ENCODE assay signal across 11 cellular contexts in the genomic region with DNA sequence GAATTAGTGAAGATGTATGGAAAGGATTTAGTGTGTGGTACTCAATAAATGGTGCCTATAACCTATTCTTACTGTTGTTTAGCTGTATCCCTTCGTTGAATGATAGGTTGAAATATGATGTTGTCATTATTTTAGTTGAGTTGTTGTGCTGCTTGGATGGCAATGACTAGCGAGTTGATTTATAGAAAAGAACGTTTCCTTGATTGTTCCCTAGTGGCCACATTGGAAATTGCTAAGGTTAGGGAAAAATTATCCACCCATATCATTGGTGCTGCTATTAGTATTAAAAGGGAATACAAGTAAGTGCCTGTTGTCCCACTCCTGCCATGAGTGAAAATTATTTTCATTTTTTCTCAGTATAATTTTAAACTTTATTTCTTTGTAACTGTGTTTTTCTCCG. TPM values are rescaled to one million over a fixed set of nuclear protein-coding genes. Genes with fewer than 3 reads are reported as not detected.
DNase-seq lines count a peak whose midpoint lies in the region; ATAC-seq, FAIRE-seq and TF ChIP-seq lines count a peak whose summit lies in the region.
"Had no signal": no experiment of that assay in that cellular context is flagged by ENCODE, and none has a peak within 500 bp of the region (broad histone marks: within the 10 kb centered on the region; RNA-seq: fewer than 3 reads in every experiment).

No MANE protein-coding gene starts in this region.

- DNase-seq in HepG2 (ENCODE audit: low spot score): no peak
- DNase-seq in SK-MEL-5 (ENCODE audit: low read depth, low spot score): peak; percentile 30
- no peak for DNase-seq in foreskin keratinocyte
- no peak for DNase-seq in NCI-H526 treated with DMSO at 0.1 percent for 48 hours (lab: John Stamatoyannopoulos, UW)
- DNase-seq in NCI-H2196 (lab: John Stamatoyannopoulos, UW; ENCODE audit: unreplicated experiment): no peak
- DNase-seq in activated CD4-positive, alpha-beta T cell treated with anti-CD3 and anti-CD28 coated beads for 48 hours: no peak
- DNase-seq: activated T-cell treated with anti-CD3 and anti-CD28 coated beads, Interleukin-2, amount 50 U/mL, for 1 hour; nucleus accumbens; RPMI8226 had no signal

- CTCF ChIA-PET in HepG2 (lab: Yijun Ruan, JAX; ENCODE audit: low intra/inter-chr PET ratio, low total read pairs): no interaction called here

- H3K4me1 ChIP-seq in liver (ENCODE audit: control insufficient read depth in 4 of 4, insufficient read depth in 4 of 4, low read length in 3 of 4): no peaks in the 10 kb centered on the region
- no peaks in the 10 kb centered on the region for H3K4me1 ChIP-seq in HepG2 (ENCODE audit: insufficient read depth, low read length)
- H3K4me1 ChIP-seq in foreskin keratinocyte: peaks cover 8% of the 10 kb centered on the region

- no peak for TF ChIP-seq POLR2A in HepG2 (IDR thresholded peaks at IDR 0.05; ENCODE audit: insufficient read depth in 1 of 2, low read depth in 2 of 2, low read length in 2 of 2)

- TF ChIP-seq RAD21 in liver (IDR thresholded peaks at IDR 0.05): peak in 1 of 2 donors; percentile 29
- TF ChIP-seq RAD21 in HepG2 (CRISPR knock-in tag; IDR thresholded peaks at IDR 0.05): no peak

- BruUV-seq in HepG2 (replicated peaks; lab: Mats Ljungman, UMichigan): no TSS peak

- no peak overlapping the region for H3K9ac ChIP-seq in liver (ENCODE audit: low read depth in 1 of 2, low read length in 2 of 2)
- no peak overlapping the region for H3K9ac ChIP-seq in HepG2 (ENCODE audit: insufficient read depth, low read depth, low read length)

- H3K9me3 ChIP-seq in liver (ENCODE audit: control insufficient read depth in 4 of 4, low read length in 3 of 4) (no peaks in the 10 kb centered on the region), HepG2 (ENCODE audit: low read length) (no peaks in the 10 kb centered on the region)

- TF ChIP-seq EP300 in HepG2 (IDR thresholded peaks at IDR 0.05; ENCODE audit: low read depth in 2 of 2, low read length in 2 of 2) (no peak), HepG2 (CRISPR knock-in tag; IDR thresholded peaks at IDR 0.05; ENCODE audit: borderline replicate concordance) (no peak)

- TF ChIP-seq CTCF in liver (IDR thresholded peaks at IDR 0.05; ENCODE audit: low read depth, low read length, missing input control): peak; percentile 36
- TF ChIP-seq CTCF in HepG2 (CRISPR knock-in tag; IDR thresholded peaks at IDR 0.05): no peak
- peak; percentile 56 for TF ChIP-seq CTCF in foreskin keratinocyte (conservative IDR thresholded peaks at IDR 0.05)

- intact Hi-C loops in HepG2 (cut with micrococcal nuclease; ENCODE audit: unreplicated experiment): no loop called here

- no peak overlapping the region for H2AFZ ChIP-seq in HepG2 (ENCODE audit: low read length)

- no peak overlapping the region for H3K4me3 ChIP-seq in liver (ENCODE audit: low read depth in 1 of 3, low read length in 3 of 3)
- H3K4me3 ChIP-seq in HepG2 (replicated peaks in 1 of 3; ENCODE audit: insufficient read depth in 1 of 3, low read depth in 2 of 3, low read length in 3 of 3): no peak overlapping the region

- no peaks in the 10 kb centered on the region for H3K79me2 ChIP-seq in HepG2 (ENCODE audit: insufficient read depth, low read length)

- H3K27ac ChIP-seq in liver (ENCODE audit: low read depth in 1 of 2, low read length in 2 of 2): no peak overlapping the region
- no peak overlapping the region for H3K27ac ChIP-seq in HepG2 (ENCODE audit: extremely low read length, insufficient read depth, low read length)
- H3K27ac ChIP-seq in foreskin keratinocyte: no peak overlapping the region

- FAIRE-seq in HepG2 (lab: Jason Lieb, UNC): no peak

- no peak overlapping the region for H3K4me2 ChIP-seq in HepG2 (ENCODE audit: low read depth, low read length)

- H3K27me3 ChIP-seq in liver (ENCODE audit: control insufficient read depth in 4 of 4, insufficient read depth in 4 of 4, low read length in 3 of 4) (no peaks in the 10 kb centered on the region), HepG2 (ENCODE audit: control insufficient read depth in 1 of 2, insufficient read depth in 2 of 2, low read length in 2 of 2) (no peaks in the 10 kb centered on the region), foreskin keratinocyte (no peaks in the 10 kb centered on the region)

- no peaks in the 10 kb centered on the region; the same call in 1 of the 2 replicates for H4K20me1 ChIP-seq in HepG2 (ENCODE audit: insufficient read depth, low read length)

- in situ Hi-C loops in HepG2 (cut with HindIII; ENCODE audit: extremely low pct_ligation_motif_present, low pct_unique_long_range_greater_than_20kb): no loop called here
- in situ Hi-C loops in SK-MEL-5 (cut with HindIII; ENCODE audit: low pct_unique_long_range_greater_than_20kb, low sequenced_read_pairs): no loop called here

- POLR2A ChIA-PET in HepG2 (lab: Yijun Ruan, JAX): no interaction called here

- H3K36me3 ChIP-seq in liver (ENCODE audit: control insufficient read depth in 4 of 4, insufficient read depth in 3 of 4, low read depth in 1 of 4, low read length in 3 of 4) (peaks cover 2 to 23% (median 9%) of the 10 kb centered on the region in 4 donors), HepG2 (replicated peaks in 1 of 2; ENCODE audit: control insufficient read depth in 1 of 2, insufficient read depth in 2 of 2, low read length in 2 of 2) (peaks cover 7 to 27% of the 10 kb centered on the region in 2 experiments)

- 83% methylated on average over 4 of the region's 4 CpGs for WGBS in liver
- WGBS in HepG2 (ENCODE audit: low lambda C conversion rate): 92% methylated on average over 4 of the region's 4 CpGs

- ATAC-seq in HepG2 (no peak), foreskin keratinocyte (no peak), HG02870 (IDR thresholded peaks at IDR 0.05; ENCODE audit: unreplicated experiment) (no peak)

TF ChIP-seq in liver, 16 proteins besides CTCF, POLR2A, EP300 and RAD21 (continues in another document):
- TF ChIP-seq, protein P1, sequence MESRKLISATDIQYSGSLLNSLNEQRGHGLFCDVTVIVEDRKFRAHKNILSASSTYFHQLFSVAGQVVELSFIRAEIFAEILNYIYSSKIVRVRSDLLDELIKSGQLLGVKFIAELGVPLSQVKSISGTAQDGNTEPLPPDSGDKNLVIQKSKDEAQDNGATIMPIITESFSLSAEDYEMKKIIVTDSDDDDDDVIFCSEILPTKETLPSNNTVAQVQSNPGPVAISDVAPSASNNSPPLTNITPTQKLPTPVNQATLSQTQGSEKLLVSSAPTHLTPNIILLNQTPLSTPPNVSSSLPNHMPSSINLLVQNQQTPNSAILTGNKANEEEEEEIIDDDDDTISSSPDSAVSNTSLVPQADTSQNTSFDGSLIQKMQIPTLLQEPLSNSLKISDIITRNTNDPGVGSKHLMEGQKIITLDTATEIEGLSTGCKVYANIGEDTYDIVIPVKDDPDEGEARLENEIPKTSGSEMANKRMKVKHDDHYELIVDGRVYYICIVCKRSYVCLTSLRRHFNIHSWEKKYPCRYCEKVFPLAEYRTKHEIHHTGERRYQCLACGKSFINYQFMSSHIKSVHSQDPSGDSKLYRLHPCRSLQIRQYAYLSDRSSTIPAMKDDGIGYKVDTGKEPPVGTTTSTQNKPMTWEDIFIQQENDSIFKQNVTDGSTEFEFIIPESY (IDR thresholded peaks at IDR 0.05): no peak
- TF ChIP-seq NR2F2 (IDR thresholded peaks at IDR 0.05): no peak
- TF ChIP-seq FOXA1 (IDR thresholded peaks at IDR 0.05): no peak

TF ChIP-seq in HepG2, 621 proteins besides CTCF, POLR2A, EP300 and RAD21 (continues in another document):
- TF ChIP-seq, protein P2, sequence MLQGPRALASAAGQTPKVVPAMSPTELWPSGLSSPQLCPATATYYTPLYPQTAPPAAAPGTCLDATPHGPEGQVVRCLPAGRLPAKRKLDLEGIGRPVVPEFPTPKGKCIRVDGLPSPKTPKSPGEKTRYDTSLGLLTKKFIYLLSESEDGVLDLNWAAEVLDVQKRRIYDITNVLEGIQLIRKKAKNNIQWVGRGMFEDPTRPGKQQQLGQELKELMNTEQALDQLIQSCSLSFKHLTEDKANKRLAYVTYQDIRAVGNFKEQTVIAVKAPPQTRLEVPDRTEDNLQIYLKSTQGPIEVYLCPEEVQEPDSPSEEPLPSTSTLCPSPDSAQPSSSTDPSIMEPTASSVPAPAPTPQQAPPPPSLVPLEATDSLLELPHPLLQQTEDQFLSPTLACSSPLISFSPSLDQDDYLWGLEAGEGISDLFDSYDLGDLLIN (CRISPR knock-in tag; IDR thresholded peaks at IDR 0.05; ENCODE audit: borderline replicate concordance): no peak
- TF ChIP-seq ZNF205 (CRISPR knock-in tag; IDR thresholded peaks at IDR 0.05) (no peak), SRY (CRISPR knock-in tag; IDR thresholded peaks at IDR 0.05) (no peak)

RNA-seq across cellular contexts. Expression of a gene that starts 14.5 kb away (rescaled TPM):
- total RNA-seq in liver (10 to 100 TPM; 11.9 to 14.8 TPM), HepG2 (2016; rRNA removed; fragmentation: Illumina TruSeq; extraction: Trizol) (10.6 and 11.6 TPM in 2 replicates), foreskin keratinocyte (11.5 and 11.8 TPM in 2 replicates)
- polyA plus RNA-seq in liver (1 to 10 TPM; 4.2 to 5.9 TPM), HepG2 (2011; rRNA removed) (16.6 and 18.5 TPM in 2 replicates), foreskin keratinocyte (3.0 and 3.8 TPM in 2 replicates)
- 10.9 and 11.4 TPM in 2 replicates for total RNA-seq in HepG2 (2016; cell fraction: cytosol; rRNA removed; fragmentation: Illumina TruSeq; extraction: Trizol; ENCODE audit: low read depth)
- 9.9 and 11.7 TPM in 2 replicates for total RNA-seq in HepG2 (2016; cell fraction: insoluble cytoplasmic fraction; rRNA removed; fragmentation: Illumina TruSeq; extraction: Trizol)
- total RNA-seq in HepG2 (2016; cell fraction: membrane; rRNA removed; fragmentation: Illumina TruSeq; extraction: Trizol): 6.4 and 6.7 TPM in 2 replicates
- 30.0 and 30.3 TPM in 2 replicates for total RNA-seq in HepG2 (2016; cell fraction: nucleus; rRNA removed; fragmentation: Illumina TruSeq; extraction: Trizol)
- polyA plus RNA-seq in HepG2 (2011; cell fraction: cytosol; rRNA removed): 8.0 and 8.3 TPM in 2 replicates
- polyA plus RNA-seq in HepG2 (2011; cell fraction: nucleus; rRNA removed): 22.2 and 33.5 TPM in 2 replicates
- polyA plus RNA-seq in HepG2 (2012): 8.1 and 12.0 TPM in 2 replicates
- polyA plus RNA-seq in HepG2 (2016; cell fraction: cytosol; fragmentation: Illumina TruSeq; extraction: Trizol; ENCODE audit: low read depth): 0.51 and 0.80 TPM in 2 replicates
- 10.5 and 12.2 TPM in 2 replicates for polyA plus RNA-seq in HepG2 (2016; cell fraction: insoluble cytoplasmic fraction; fragmentation: Illumina TruSeq; extraction: Trizol; ENCODE audit: low read depth)
- 1.2 and 1.9 TPM in 2 replicates for polyA plus RNA-seq in HepG2 (2016; cell fraction: membrane; fragmentation: Illumina TruSeq; extraction: Trizol; ENCODE audit: low read depth)
- 22.0 and 24.6 TPM in 2 replicates for polyA plus RNA-seq in HepG2 (2016; cell fraction: nucleus; fragmentation: Illumina TruSeq; extraction: Trizol; ENCODE audit: insufficient read depth, low read depth)
- polyA minus RNA-seq in HepG2 (2011; rRNA and poly(A)+ RNA removed; ENCODE audit: low replicate concordance): 25.3 and 56.5 TPM in 2 replicates
- polyA minus RNA-seq in HepG2 (2011; cell fraction: cytosol; rRNA and poly(A)+ RNA removed): 7.3 and 8.1 TPM in 2 replicates
- 74.8 and 84.5 TPM in 2 replicates for polyA minus RNA-seq in HepG2 (2011; cell fraction: nucleus; rRNA and poly(A)+ RNA removed)
- total RNA-seq in SK-MEL-5 (2014; rRNA removed; shearing (Covaris generic)): 8.3 and 11.2 TPM in 2 replicates
- polyA plus RNA-seq in SK-MEL-5 (2015; cell fraction: cytosol; rRNA removed): 11.1 and 11.6 TPM in 2 replicates
- 20.6 and 24.8 TPM in 2 replicates for polyA plus RNA-seq in SK-MEL-5 (2015; cell fraction: nucleus; rRNA removed)
